ENCODE assay signal across 22 cellular contexts in genomic region chr1:6468729-6469461, GRCh38. TPM values are rescaled to one million over a fixed set of nuclear protein-coding genes. Genes with fewer than 3 reads are reported as not detected.
"Had no signal": no experiment of that assay in that cellular context is flagged by ENCODE, and none has a peak within 500 bp of the region (broad histone marks: within the 10 kb centered on the region; RNA-seq: fewer than 3 reads in every experiment).

No MANE protein-coding gene starts in this region.

- H3K27ac Mint-ChIP-seq: dendritic cell treated with granulocyte-macrophage colony-stimulating factor and Interleukin-4, amounts not matched to agents 40 ng/mL and 50 ng/mL, for 4 days; effector memory CD8-positive, alpha-beta T cell; immature natural killer cell; memory B cell; natural killer cell treated with Interleukin-12 subunit alpha and Interleukin-12 subunit beta and Interleukin-15 and Interleukin-18, amount 100 ng/mL, for 72 hours; stimulated activated naive B cell treated with anti-CD40 and anti-IgM and Interleukin-4, amounts not matched to agents 10 μg/mL and 1 μg/mL and 100 μg/mL, for 72 hours had no signal

- H3K4me3 ChIP-seq: esophagus squamous epithelium, left ventricle myocardium inferior, lower lobe of right lung, psoas muscle, right lobe of liver, suprapubic skin, tibial artery had no signal

- DNase-seq: cerebellar nuclear complex; effector memory CD8-positive, alpha-beta T cell; esophagus squamous epithelium; foreskin fibroblast; immature natural killer cell; left cardiac atrium; left ventricle myocardium inferior; lower lobe of right lung; midbrain; psoas muscle; retina; stimulated activated CD4-positive, alpha-beta T cell treated with anti-CD3 and anti-CD28 coated beads, Interleukin-15, amount 100 ng/mL, for 24 hours; stimulated activated CD4-positive, alpha-beta T cell treated with anti-CD3 and anti-CD28 coated beads, Interleukin-1b, Interleukin-23, amount 100 ng/mL, for 48 hours; stimulated activated CD4-positive, alpha-beta T cell treated with anti-CD3 and anti-CD28 coated beads, Interleukin-4, amount 100 ng/mL, for 24 hours; stimulated activated naive B cell treated with anti-CD40 and anti-IgM and Interleukin-4, amounts not matched to agents 10 μg/mL and 1 μg/mL and 100 μg/mL, for 72 hours; tibial artery had no signal

- ATAC-seq: effector memory CD8-positive, alpha-beta T cell; left cardiac atrium; lower lobe of right lung; natural killer cell treated with Interleukin-12 subunit alpha and Interleukin-12 subunit beta and Interleukin-15 and Interleukin-18, amount 100 ng/mL, for 72 hours; psoas muscle; right lobe of liver; stimulated activated naive B cell treated with anti-CD40 and anti-IgM and Interleukin-4, amounts not matched to agents 10 μg/mL and 1 μg/mL and 100 μg/mL, for 72 hours had no signal

- H3K27me3 ChIP-seq: right lobe of liver had no signal

- H3K9me3 Mint-ChIP-seq: dendritic cell treated with granulocyte-macrophage colony-stimulating factor and Interleukin-4, amounts not matched to agents 40 ng/mL and 50 ng/mL, for 4 days; effector memory CD8-positive, alpha-beta T cell; immature natural killer cell; memory B cell; natural killer cell treated with Interleukin-12 subunit alpha and Interleukin-12 subunit beta and Interleukin-15 and Interleukin-18, amount 100 ng/mL, for 72 hours; stimulated activated naive B cell treated with anti-CD40 and anti-IgM and Interleukin-4, amounts not matched to agents 10 μg/mL and 1 μg/mL and 100 μg/mL, for 72 hours had no signal

- H3K4me1 Mint-ChIP-seq: memory B cell; stimulated activated naive B cell treated with anti-CD40 and anti-IgM and Interleukin-4, amounts not matched to agents 10 μg/mL and 1 μg/mL and 100 μg/mL, for 72 hours had no signal

- H3K4me1 ChIP-seq: lower lobe of right lung, psoas muscle, tibial artery had no signal

- H3K27ac ChIP-seq: esophagus squamous epithelium, left ventricle myocardium inferior, lower lobe of right lung, psoas muscle, right lobe of liver, suprapubic skin, tibial artery had no signal

- H3K36me3 Mint-ChIP-seq: immature natural killer cell; memory B cell; natural killer cell treated with Interleukin-12 subunit alpha and Interleukin-12 subunit beta and Interleukin-15 and Interleukin-18, amount 100 ng/mL, for 72 hours; stimulated activated naive B cell treated with anti-CD40 and anti-IgM and Interleukin-4, amounts not matched to agents 10 μg/mL and 1 μg/mL and 100 μg/mL, for 72 hours had no signal

- H3K36me3 ChIP-seq: right lobe of liver had no signal

- H3K9me3 ChIP-seq: esophagus squamous epithelium, left ventricle myocardium inferior, lower lobe of right lung, psoas muscle, right lobe of liver, suprapubic skin, tibial artery had no signal

- H3K4me3 Mint-ChIP-seq: dendritic cell treated with granulocyte-macrophage colony-stimulating factor and Interleukin-4, amounts not matched to agents 40 ng/mL and 50 ng/mL, for 4 days; immature natural killer cell; memory B cell; natural killer cell treated with Interleukin-12 subunit alpha and Interleukin-12 subunit beta and Interleukin-15 and Interleukin-18, amount 100 ng/mL, for 72 hours; stimulated activated naive B cell treated with anti-CD40 and anti-IgM and Interleukin-4, amounts not matched to agents 10 μg/mL and 1 μg/mL and 100 μg/mL, for 72 hours had no signal

RNA-seq across cellular contexts. Expression of gene ESPN, which starts 44.3 kb away (rescaled TPM):
- total RNA-seq: epithelial cell of proximal tubule, psoas muscle had no signal
- polyA plus RNA-seq: immature natural killer cell had no signal

RNA-seq across cellular contexts. Expression of gene HES2, which starts 49.2 kb away (rescaled TPM):
- total RNA-seq: left ventricle myocardium inferior; natural killer cell treated with Interleukin-12 subunit alpha and Interleukin-12 subunit beta and Interleukin-15 and Interleukin-18, amount 100 ng/mL, for 72 hours had no signal
- polyA plus RNA-seq: immature natural killer cell had no signal
